In the genomic region with DNA sequence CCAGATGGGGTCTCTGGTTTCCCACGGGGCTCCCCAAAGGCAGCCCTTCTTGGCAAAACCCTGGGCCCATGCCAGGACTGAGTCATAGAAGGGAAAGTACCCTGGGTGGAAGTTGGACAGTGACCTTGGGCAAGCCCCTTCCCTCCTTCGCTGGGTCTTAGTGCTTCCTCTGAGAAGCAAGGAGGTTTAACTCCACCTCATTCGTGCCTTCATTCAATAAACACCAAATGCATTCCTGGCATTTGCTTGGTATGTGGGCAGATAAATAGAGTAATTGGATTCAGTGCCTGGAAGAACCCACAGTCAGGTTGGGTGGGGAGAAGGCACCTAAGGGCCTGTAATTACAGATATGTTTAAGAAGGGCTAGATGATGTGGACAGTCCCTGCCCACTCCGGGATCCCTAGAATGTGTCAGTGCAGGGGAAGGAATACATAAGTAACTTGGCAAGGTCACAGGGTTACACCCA, we compare ENCODE assay signal across 1 cellular context.
TF ChIP-seq lines count a peak whose summit lies in the region.

No MANE protein-coding gene starts in this region.

TF ChIP-seq in endothelial cell of umbilical vein, 7 proteins besides CTCF, POLR2A, EP300 and RAD21:
- TF ChIP-seq, protein P1, sequence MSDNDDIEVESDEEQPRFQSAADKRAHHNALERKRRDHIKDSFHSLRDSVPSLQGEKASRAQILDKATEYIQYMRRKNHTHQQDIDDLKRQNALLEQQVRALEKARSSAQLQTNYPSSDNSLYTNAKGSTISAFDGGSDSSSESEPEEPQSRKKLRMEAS (IDR thresholded peaks at IDR 0.05; ENCODE audit: insufficient read depth, insufficient read length) = no peak
- no peak for TF ChIP-seq MYC (IDR thresholded peaks at IDR 0.05; ENCODE audit: low read depth, low read length)
- no peak for TF ChIP-seq JUN (IDR thresholded peaks at IDR 0.05; ENCODE audit: borderline replicate concordance, insufficient read depth, insufficient read length, low read depth)
- TF ChIP-seq POLR2AphosphoS5 (IDR thresholded peaks at IDR 0.05; ENCODE audit: insufficient read depth, low read depth, low read length) = no peak
- TF ChIP-seq GATA2 (IDR thresholded peaks at IDR 0.05; ENCODE audit: insufficient read depth, insufficient read length, low read depth, low read length) = no peak
- no peak for TF ChIP-seq EZH2 (IDR thresholded peaks at IDR 0.05; ENCODE audit: borderline replicate concordance, low read depth, low read length, severe bottlenecking)
- TF ChIP-seq FOS (IDR thresholded peaks at IDR 0.05; ENCODE audit: borderline replicate concordance, insufficient read depth, low read length) = no peak
